18 cellular contexts compared by ENCODE assay signal in the genomic region with DNA sequence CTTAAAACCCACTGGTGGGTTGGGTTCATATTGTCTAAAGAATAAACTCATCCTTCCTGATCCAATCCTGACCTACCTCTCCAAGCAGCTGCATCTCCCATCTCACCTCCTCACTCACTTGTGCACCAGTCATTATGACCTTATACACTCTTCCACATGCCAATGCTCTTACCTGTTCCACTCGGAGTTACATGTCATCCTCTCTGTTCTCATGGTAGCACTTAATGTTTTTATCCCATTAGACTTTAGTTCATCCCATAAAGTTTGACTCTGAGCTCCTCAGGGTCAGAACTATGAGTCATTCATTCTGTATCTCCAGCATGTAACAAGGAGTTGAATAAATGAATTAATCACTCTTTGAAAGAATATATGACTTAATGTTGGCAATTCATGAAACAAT.
DNase-seq lines count a peak whose midpoint lies in the region; ATAC-seq, FAIRE-seq and TF ChIP-seq lines count a peak whose summit lies in the region.
"Had no signal": no experiment of that assay in that cellular context is flagged by ENCODE, and none has a peak within 500 bp of the region (broad histone marks: within the 10 kb centered on the region; RNA-seq: fewer than 3 reads in every experiment).

No MANE protein-coding gene starts in this region.

- intact Hi-C loops in psoas muscle (cut with DNase I) = no loop called here

- peak; percentile 77 for FAIRE-seq in H54 (lab: Jason Lieb, UNC)
- FAIRE-seq: endometrium had no signal

- no peak for TF ChIP-seq CTCF in RWPE2 (IDR thresholded peaks at IDR 0.05; ENCODE audit: poor library complexity, severe bottlenecking)
- TF ChIP-seq CTCF in psoas muscle (IDR thresholded peaks at IDR 0.05) = no peak

- H3K27ac ChIP-seq in RWPE2 (ENCODE audit: poor library complexity, severe bottlenecking) (no peak overlapping the region), psoas muscle (no peak overlapping the region)
- H3K27ac ChIP-seq: Peyer's patch had no signal

- DNase-seq in H54 (ENCODE audit: insufficient read length, low spot score) (no peak), RWPE2 (ENCODE audit: low spot score) (no peak), renal cortical epithelial cell (ENCODE audit: low read depth) (peak; percentile 66), HPDE6-E6E7 (ENCODE audit: extremely low spot score) (no peak), psoas muscle (no peak), SHP77 (lab: John Stamatoyannopoulos, UW) (no peak)
- DNase-seq: activated CD4-positive, alpha-beta T cell treated with anti-CD3 and anti-CD28 coated beads for 1 hour; activated CD8-positive, alpha-beta memory T cell treated with anti-CD3 and anti-CD28 coated beads, Interleukin-2, amount 50 U/mL, for 48 hours; activated naive CD4-positive, alpha-beta T cell treated with anti-CD3 and anti-CD28 coated beads for 36 hours; CD4-positive, alpha-beta T cell; NCI-H2081; NCI-H526 treated with DMSO at 0.1 percent for 48 hours; Peyer's patch; stimulated activated CD4-positive, alpha-beta T cell treated with anti-CD3 and anti-CD28 coated beads, Interleukin-15, amount 100 ng/mL, for 24 hours; substantia nigra had no signal

- H3K36me3 ChIP-seq in RWPE2 (ENCODE audit: low read depth) = no peaks in the 10 kb centered on the region
- no peaks in the 10 kb centered on the region for H3K36me3 ChIP-seq in psoas muscle (ENCODE audit: insufficient read depth in 1 of 2, low read depth in 1 of 2)
- H3K36me3 ChIP-seq: Peyer's patch had no signal

- 88 to 89% (median 88%) methylated on average over 1 of the region's 1 CpG for WGBS in psoas muscle, 3 donors

- peak; percentile 49; the same call in 2 of the 3 replicates for ATAC-seq in RWPE2 (ENCODE audit: low read depth)
- peak; percentile 35 for ATAC-seq in esophagus mucosa
- no peak for ATAC-seq in psoas muscle
- no peak for ATAC-seq in GM21825 (IDR thresholded peaks at IDR 0.05; ENCODE audit: unreplicated experiment)

- no peaks in the 10 kb centered on the region for H3K27me3 ChIP-seq in RWPE2 (ENCODE audit: insufficient read depth, poor library complexity, severe bottlenecking)
- H3K27me3 ChIP-seq in psoas muscle (ENCODE audit: insufficient read depth in 3 of 3, low read length in 2 of 3) = no peaks in the 10 kb centered on the region
- H3K27me3 ChIP-seq: Peyer's patch had no signal

- H3K4me1 ChIP-seq in RWPE2 (ENCODE audit: insufficient read depth, poor library complexity, severe bottlenecking) (no peaks in the 10 kb centered on the region), psoas muscle (no peaks in the 10 kb centered on the region)
- H3K4me1 ChIP-seq: Peyer's patch had no signal

- no peak overlapping the region for H3K4me3 ChIP-seq in RWPE2 (ENCODE audit: severe bottlenecking)
- H3K4me3 ChIP-seq in psoas muscle = no peak overlapping the region
- H3K4me3 ChIP-seq: Peyer's patch had no signal

- TF ChIP-seq POLR2A in H54 (IDR thresholded peaks at IDR 0.05; ENCODE audit: low read depth, low read length) = no peak

- H3K9me3 ChIP-seq in RWPE2 (ENCODE audit: severe bottlenecking) (no peaks in the 10 kb centered on the region), psoas muscle (no peaks in the 10 kb centered on the region)
- H3K9me3 ChIP-seq: Peyer's patch had no signal

Comparison
In these comparisons a context has a peak if more than half of its experiments do, and no peak if none do; other contexts are left out.
1. ATAC-seq: peak in RWPE2 (single experiment) and esophagus mucosa (single experiment); none in psoas muscle (0 of 4) and GM21825 (single experiment).